ENCODE assay signal across 8 cellular contexts in genomic region chr4:40550900-40551546, GRCh38.
DNase-seq lines count a peak whose midpoint lies in the region; ATAC-seq, FAIRE-seq and TF ChIP-seq lines count a peak whose summit lies in the region.

No MANE protein-coding gene starts in this region.

- peaks cover 21% of the 10 kb centered on the region for H3K4me1 Mint-ChIP-seq in activated CD8-positive, alpha-beta memory T cell treated with anti-CD3 and anti-CD28 coated beads, Interleukin-2, amount 10 ng/mL, durations not matched to agents 7 days and 5 days
- H3K4me1 Mint-ChIP-seq in neural crest cell: no peaks in the 10 kb centered on the region

- peak overlapping the region; percentile 85 for H2AFZ ChIP-seq in endothelial cell of umbilical vein (ENCODE audit: low read depth, low read length)

- H3K27me3 Mint-ChIP-seq in activated CD8-positive, alpha-beta memory T cell treated with anti-CD3 and anti-CD28 coated beads, Interleukin-2, amount 10 ng/mL, durations not matched to agents 7 days and 5 days: no peaks in the 10 kb centered on the region
- H3K27me3 Mint-ChIP-seq in neural crest cell (ENCODE audit: low read depth): no peaks in the 10 kb centered on the region

- WGBS in tibial nerve, 2 donors: 22 to 29% methylated on average over 5 of the region's 5 CpGs

- peak; percentile 76 for ATAC-seq in activated CD8-positive, alpha-beta memory T cell treated with anti-CD3 and anti-CD28 coated beads, Interleukin-2, amount 10 ng/mL, durations not matched to agents 7 days and 5 days
- ATAC-seq in GM21447 (IDR thresholded peaks at IDR 0.05; ENCODE audit: unreplicated experiment): peak; percentile 64

- no TSS peak for BruUV-seq in endothelial cell of umbilical vein (replicated peaks; lab: Mats Ljungman, UMichigan)

- no peak for TF ChIP-seq POLR2A in endothelial cell of umbilical vein (IDR thresholded peaks at IDR 0.05; ENCODE audit: low read depth, low read length)
- TF ChIP-seq POLR2A in tibial nerve (IDR thresholded peaks at IDR 0.05): no peak

- no peaks in the 10 kb centered on the region for H3K9me3 Mint-ChIP-seq in activated CD8-positive, alpha-beta memory T cell treated with anti-CD3 and anti-CD28 coated beads, Interleukin-2, amount 10 ng/mL, durations not matched to agents 7 days and 5 days (ENCODE audit: low read depth)
- no peaks in the 10 kb centered on the region for H3K9me3 Mint-ChIP-seq in neural crest cell

- FAIRE-seq in endothelial cell of umbilical vein (lab: Jason Lieb, UNC): peak; percentile 38

- no peaks in the 10 kb centered on the region for H3K9me3 ChIP-seq in endothelial cell of umbilical vein (replicated peaks; ENCODE audit: control insufficient read depth, insufficient read depth, low read length)
- no peaks in the 10 kb centered on the region for H3K9me3 ChIP-seq in tibial nerve

- H3K4me1 ChIP-seq in endothelial cell of umbilical vein (ENCODE audit: control insufficient read depth, extremely low read depth, insufficient read depth, low read length) (peaks cover 2% of the 10 kb centered on the region), tibial nerve (no peaks in the 10 kb centered on the region)

- H3K4me3 Mint-ChIP-seq in activated CD8-positive, alpha-beta memory T cell treated with anti-CD3 and anti-CD28 coated beads, Interleukin-2, amount 10 ng/mL, durations not matched to agents 7 days and 5 days: peak overlapping the region; percentile 59
- H3K4me3 Mint-ChIP-seq in neural crest cell: no peak overlapping the region

- dilution Hi-C loops in endothelial cell of umbilical vein (cut with MboI; ENCODE audit: extremely low pct_ligation_motif_present, low sequenced_read_pairs): no loop called here

- POLR2A ChIA-PET in endothelial cell of umbilical vein (lab: Charles Lee): no interaction called here

- H3K4me2 ChIP-seq in endothelial cell of umbilical vein (ENCODE audit: insufficient read depth, low read length): peak overlapping the region; percentile 74

- H4K20me1 ChIP-seq in endothelial cell of umbilical vein (replicated peaks; ENCODE audit: control insufficient read depth, extremely low read depth, insufficient read depth, low read length): no peaks in the 10 kb centered on the region

- intact Hi-C loops in endothelial cell of umbilical vein (cut with micrococcal nuclease): no loop called here

- H3K9ac ChIP-seq in endothelial cell of umbilical vein (replicated peaks; ENCODE audit: extremely low read depth, insufficient read depth, low read length): no peak overlapping the region

- no peaks in the 10 kb centered on the region for H3K36me3 ChIP-seq in endothelial cell of umbilical vein (ENCODE audit: control insufficient read depth in 2 of 2, extremely low read depth in 1 of 2, insufficient read depth in 2 of 2, low read length in 2 of 2)
- no peaks in the 10 kb centered on the region for H3K36me3 ChIP-seq in tibial nerve

- TF ChIP-seq EP300 in tibial nerve (IDR thresholded peaks at IDR 0.05): no peak

- H3K9me1 ChIP-seq in endothelial cell of umbilical vein (replicated peaks; ENCODE audit: control insufficient read depth, extremely low read depth, insufficient read depth, low read length): no peaks in the 10 kb centered on the region

- no peaks in the 10 kb centered on the region for H3K36me3 Mint-ChIP-seq in activated CD8-positive, alpha-beta memory T cell treated with anti-CD3 and anti-CD28 coated beads, Interleukin-2, amount 10 ng/mL, durations not matched to agents 7 days and 5 days
- no peaks in the 10 kb centered on the region for H3K36me3 Mint-ChIP-seq in neural crest cell (ENCODE audit: low read depth)

- TF ChIP-seq CTCF in endothelial cell of umbilical vein (IDR thresholded peaks at IDR 0.05; ENCODE audit: extremely low read depth in 1 of 2, insufficient read depth in 1 of 2, low read depth in 1 of 2, low read length in 2 of 2): peak in 1 of 2 donors; percentile 10
- TF ChIP-seq CTCF in neural crest cell (conservative IDR thresholded peaks at IDR 0.05): peak; percentile 53
- no peak for TF ChIP-seq CTCF in tibial nerve (IDR thresholded peaks at IDR 0.05)

- CTCF ChIA-PET in activated CD8-positive, alpha-beta memory T cell treated with anti-CD3 and anti-CD28 coated beads, Interleukin-2, amount 10 ng/mL, durations not matched to agents 7 days and 5 days (lab: Charles Lee): interaction anchor here (0.7 to 2.3 kb wide), 5 partner anchors 22 to 495 kb away, joined by 3 to 10 read pairs (median 3); no protein-coding TSS in a partner anchor
- CTCF ChIA-PET in endothelial cell of umbilical vein (lab: Charles Lee): interaction anchor here (0.6 to 2.2 kb wide), 4 partner anchors 12 to 884 kb away, joined by 3 to 7 read pairs (median 4); partner anchors contain the start of gene N4BP2

- H3K27ac Mint-ChIP-seq in activated CD8-positive, alpha-beta memory T cell treated with anti-CD3 and anti-CD28 coated beads, Interleukin-2, amount 10 ng/mL, durations not matched to agents 7 days and 5 days: peak overlapping the region; percentile 69
- H3K27ac Mint-ChIP-seq in neural crest cell (ENCODE audit: unreplicated experiment): no peak overlapping the region

- peak overlapping the region in 2 of 3 experiments; percentile 12 to 51 for H3K4me3 ChIP-seq in endothelial cell of umbilical vein (replicated peaks in 1 of 3; ENCODE audit: insufficient read depth in 1 of 3, low read depth in 1 of 3, low read length in 3 of 3)
- peak overlapping the region in 2 of 4 donors; percentile 6 to 17 for H3K4me3 ChIP-seq in tibial nerve

- H3K27me3 ChIP-seq in endothelial cell of umbilical vein (ENCODE audit: control insufficient read depth in 2 of 2, insufficient read depth in 2 of 2, low read length in 2 of 2) (peaks cover 0 to 1% of the 10 kb centered on the region in 2 experiments), tibial nerve (no peaks in the 10 kb centered on the region)

- no peak overlapping the region for H3K27ac ChIP-seq in endothelial cell of umbilical vein (ENCODE audit: insufficient read depth, low read depth, low read length)
- peak overlapping the region in 2 of 4 donors; percentile 51 to 63 for H3K27ac ChIP-seq in tibial nerve

- H3K79me2 ChIP-seq in endothelial cell of umbilical vein (ENCODE audit: control insufficient read depth, insufficient read depth, low read length): no peaks in the 10 kb centered on the region

- DNase-seq in activated CD8-positive, alpha-beta memory T cell treated with anti-CD3 and anti-CD28 coated beads, Interleukin-2, amount 10 ng/mL, durations not matched to agents 7 days and 5 days: peak; percentile 46
- DNase-seq in activated CD8-positive, alpha-beta memory T cell treated with anti-CD3 and anti-CD28 coated beads for 24 hours: no peak
- peak; percentile 38 for DNase-seq in HuH-7 (ENCODE audit: low spot score)
- peak; percentile 55 for DNase-seq in SKM-1 (lab: John Stamatoyannopoulos, UW; ENCODE audit: unreplicated experiment)
- DNase-seq in endothelial cell of umbilical vein (ENCODE audit: low read depth, low spot score): peak; percentile 55
- DNase-seq in neural crest cell (ENCODE audit: low read depth, low spot score): no peak
- DNase-seq in tibial nerve (ENCODE audit: low spot score in 2 of 2): no peak

TF ChIP-seq in endothelial cell of umbilical vein, 7 proteins besides CTCF, POLR2A, EP300 and RAD21:
- TF ChIP-seq FOS (IDR thresholded peaks at IDR 0.05; ENCODE audit: borderline replicate concordance, insufficient read depth, low read length): no peak
- TF ChIP-seq MYC (IDR thresholded peaks at IDR 0.05; ENCODE audit: low read depth, low read length): no peak

Comparison
In these comparisons a context has a peak if more than half of its experiments do, and no peak if none do; other contexts are left out.
1. DNase-seq: peak in activated CD8-positive, alpha-beta memory T cell treated with anti-CD3 and anti-CD28 coated beads, Interleukin-2, amount 10 ng/mL, durations not matched to agents 7 days and 5 days (single experiment), HuH-7 (single experiment), SKM-1 (single experiment) and endothelial cell of umbilical vein (single experiment); none in activated CD8-positive, alpha-beta memory T cell treated with anti-CD3 and anti-CD28 coated beads for 24 hours (single experiment), neural crest cell (single experiment) and tibial nerve (0 of 2).